7 cellular contexts compared by ENCODE assay signal in genomic region chr16:27367463-27368357, GRCh38. TPM values are rescaled to one million over a fixed set of nuclear protein-coding genes. Genes with fewer than 3 reads are reported as not detected.
DNase-seq lines count a peak whose midpoint lies in the region; ATAC-seq and TF ChIP-seq lines count a peak whose summit lies in the region.

No MANE protein-coding gene starts in this region.

- DNase-seq in NCI-H1105 (lab: John Stamatoyannopoulos, UW) (peak; percentile 7), mammary epithelial cell (peak; percentile 68), islet precursor cell (peak; percentile 83)
- peak; percentile 95 for DNase-seq in stimulated activated CD4-positive, alpha-beta T cell treated with anti-CD3 and anti-CD28 coated beads, Interleukin-15, amount 100 ng/mL, for 24 hours

- no peaks in the 10 kb centered on the region for H4K20me1 ChIP-seq in mammary epithelial cell (ENCODE audit: insufficient read depth, low read length)

- peaks cover 46% of the 10 kb centered on the region for H3K4me1 ChIP-seq in mammary epithelial cell (ENCODE audit: insufficient read depth, low read length)

- H3K4me2 ChIP-seq in mammary epithelial cell (ENCODE audit: insufficient read depth, low read depth, low read length): peak overlapping the region; percentile 53

- BruUV-seq in mammary epithelial cell (replicated peaks; lab: Mats Ljungman, UMichigan): no TSS peak

- peak overlapping the region; percentile 24 for H3K9ac ChIP-seq in mammary epithelial cell (ENCODE audit: insufficient read depth, low read length)

- 7% methylated on average over 18 of the region's 27 CpGs for WGBS in mammary epithelial cell (ENCODE audit: low coverage, missing lambda C conversion rate)

- H3K9me3 ChIP-seq in mammary epithelial cell (replicated peaks; ENCODE audit: insufficient read depth, low read length): peaks cover 9% of the 10 kb centered on the region

- CTCF ChIA-PET in mammary epithelial cell (lab: Charles Lee; ENCODE audit: low non-redundant PET): interaction anchor here (0.7 to 1.5 kb wide), 3 partner anchors 52 to 187 kb away, joined by 3 to 6 read pairs (median 6); no protein-coding TSS in a partner anchor

- TF ChIP-seq CTCF in WI38 (IDR thresholded peaks at IDR 0.05; ENCODE audit: low read depth, low read length) (peak; percentile 59), mammary epithelial cell (conservative IDR thresholded peaks at IDR 0.05 in 1 of 2, IDR thresholded peaks at IDR 0.05 in 1 of 2; ENCODE audit: extremely low read depth in 1 of 2, insufficient read depth in 1 of 2, low read depth in 1 of 2, low read length in 2 of 2) (peak; percentile 56 to 84)

- peaks cover 9% of the 10 kb centered on the region for H3K36me3 ChIP-seq in mammary epithelial cell (ENCODE audit: insufficient read depth, low read length)

- H3K4me3 ChIP-seq in WI38 (ENCODE audit: low read depth, low read length) (no peak overlapping the region), mammary epithelial cell (replicated peaks in 1 of 3; ENCODE audit: insufficient read depth in 1 of 3, low read depth in 2 of 3, low read length in 3 of 3) (peak overlapping the region in 1 of 3 experiments; percentile 19)

- no peaks in the 10 kb centered on the region for H3K27me3 ChIP-seq in mammary epithelial cell (ENCODE audit: insufficient read depth, low read length)

- dilution Hi-C loops in mammary epithelial cell (cut with HindIII; ENCODE audit: low sequenced_read_pairs): loop anchor here (5.0 kb wide), 1 partner anchor 90 kb away; no protein-coding TSS in a partner anchor

- H3K79me2 ChIP-seq in mammary epithelial cell (ENCODE audit: insufficient read depth, low read length): peaks cover 5% of the 10 kb centered on the region

- intact Hi-C loops in mammary epithelial cell (cut with micrococcal nuclease): loop anchor here (1.0 to 5.0 kb wide), 5 partner anchors 90 to 1530 kb away; no protein-coding TSS in a partner anchor

- peak overlapping the region; percentile 49 for H2AFZ ChIP-seq in mammary epithelial cell (ENCODE audit: low read depth, low read length)

- H3K27ac ChIP-seq in mammary epithelial cell (ENCODE audit: insufficient read depth, low read depth, low read length): peak overlapping the region; percentile 43

- in situ Hi-C loops in mammary epithelial cell (cut with MboI; ENCODE audit: low sequenced_read_pairs in 2 of 2): loop anchor here in 1 of 2 donors (5.0 to 10.0 kb wide), 2 partner anchors 50 to 133 kb away; no protein-coding TSS in a partner anchor

- peak; percentile 44 for ATAC-seq in GM18499 (IDR thresholded peaks at IDR 0.05; ENCODE audit: insufficient read depth, unreplicated experiment)
- peak; percentile 62 for ATAC-seq in HG02623 (IDR thresholded peaks at IDR 0.05; ENCODE audit: unreplicated experiment)

RNA-seq across cellular contexts. Expression of gene IL21R, which starts 34.3 kb away (rescaled TPM):
- total RNA-seq in mammary epithelial cell: under 1 TPM; 0.17 to 0.64 TPM
- polyA plus RNA-seq in mammary epithelial cell: 5.4 TPM
- 11.3 TPM for polyA minus RNA-seq in mammary epithelial cell

RNA-seq across cellular contexts. Expression of gene IL4R, which starts 53.9 kb away (rescaled TPM):
- 100 to 1,000 TPM in 1 of 2 donors, 10 to 100 TPM in 1; 69.8 to 152 TPM for total RNA-seq in mammary epithelial cell
- 94.9 TPM for polyA plus RNA-seq in mammary epithelial cell
- polyA minus RNA-seq in mammary epithelial cell: 198 TPM

Comparison
In these comparisons a context has a peak if more than half of its experiments do, and no peak if none do; other contexts are left out.
1. DNase-seq: peak in every context shown above with its lines; median percentile 95 in stimulated activated CD4-positive, alpha-beta T cell treated with anti-CD3 and anti-CD28 coated beads, Interleukin-15, amount 100 ng/mL, for 24 hours; 83 in islet precursor cell; 68 in mammary epithelial cell; 7 in NCI-H1105.